In genomic region chr5:173055983-173056782, GRCh38 we compare ENCODE assay signal across 1 cellular context.
A peak's percentile ranks its signal among the peaks of the same experiment; 100 is the strongest.
TF ChIP-seq lines count a peak whose summit lies in the region.

CREBRF (plus strand) TSS chr5:173056352; CDS start chr5:173080776, 24,424 bp downstream.

TF ChIP-seq in K562, 482 proteins besides CTCF, POLR2A, EP300 and RAD21 (continued from another document and continues in another):
- TF ChIP-seq ZNF583 (CRISPR knock-in tag; IDR thresholded peaks at IDR 0.05) (peak; percentile 70; the same call in 1 of the 2 replicates), AFF1 (IDR thresholded peaks at IDR 0.05; ENCODE audit: low read depth in 1 of 2, partially characterized antibody in 2 of 2) (peak in 1 of 2 experiments; percentile 21), ELF4 (CRISPR knock-in tag; IDR thresholded peaks at IDR 0.05) (peak; percentile 79), NR1H2 (CRISPR knock-in tag; IDR thresholded peaks at IDR 0.05) (no peak), ZNF511 (CRISPR knock-in tag; IDR thresholded peaks at IDR 0.05) (no peak), HLTF (IDR thresholded peaks at IDR 0.05) (no peak), MLX (CRISPR knock-in tag; conservative IDR thresholded peaks at IDR 0.05) (no peak), ZBTB26 (CRISPR knock-in tag; IDR thresholded peaks at IDR 0.05) (no peak), HCFC1 (IDR thresholded peaks at IDR 0.05; ENCODE audit: low read depth, low read length) (peak; percentile 74), CXXC5 (CRISPR knock-in tag; IDR thresholded peaks at IDR 0.05) (peak; percentile 87), TRIM28 (IDR thresholded peaks at IDR 0.05) (no peak), RBM17 (IDR thresholded peaks at IDR 0.05; ENCODE audit: borderline replicate concordance, low read depth, low read length) (no peak), KDM5B (IDR thresholded peaks at IDR 0.05; ENCODE audit: insufficient replicate concordance, low read depth, low read length) (peak; percentile 37), RUNX1 (IDR thresholded peaks at IDR 0.05; ENCODE audit: low read depth) (no peak), KAT2B (IDR thresholded peaks at IDR 0.05; ENCODE audit: low read depth, low read length) (no peak), ZBTB17 (CRISPR knock-in tag; IDR thresholded peaks at IDR 0.05) (0 out of 2 replicates have a peak, but pooled peaks have one; percentile 26), ARID1B (IDR thresholded peaks at IDR 0.05) (no peak), MYBL2 (IDR thresholded peaks at IDR 0.05; ENCODE audit: low read depth) (no peak), MYBL2 (CRISPR knock-in tag; IDR thresholded peaks at IDR 0.05; ENCODE audit: borderline replicate concordance) (no peak), ZNF507 (tag; conservative IDR thresholded peaks at IDR 0.05) (no peak), ZKSCAN1 (IDR thresholded peaks at IDR 0.05; ENCODE audit: low read depth, low read length) (0 out of 2 replicates have a peak, but pooled peaks have one; percentile 16), ARHGAP35 (IDR thresholded peaks at IDR 0.05; ENCODE audit: partially characterized antibody) (no peak), TFAP4 (CRISPR knock-in tag; IDR thresholded peaks at IDR 0.05; ENCODE audit: borderline replicate concordance) (peak; percentile 76), ZNF436 (CRISPR knock-in tag; IDR thresholded peaks at IDR 0.05) (0 out of 2 replicates have a peak, but pooled peaks have one; percentile 25), ADNP (tag; IDR thresholded peaks at IDR 0.05) (no peak), ZHX1 (conservative IDR thresholded peaks at IDR 0.05; ENCODE audit: low read length) (no peak), EGR1 (conservative IDR thresholded peaks at IDR 0.05) (peak; percentile 99), SIN3A (IDR thresholded peaks at IDR 0.05; ENCODE audit: borderline replicate concordance in 2 of 2, control insufficient read depth in 1 of 2, low read depth in 2 of 2, low read length in 2 of 2) (peak; percentile 91 to 94; a peak in 3 of 4 replicates), IFI16 (CRISPR knock-in tag; IDR thresholded peaks at IDR 0.05) (no peak), REST (CRISPR knock-in tag; IDR thresholded peaks at IDR 0.05; ENCODE audit: low read depth) (0 out of 2 replicates have a peak, but pooled peaks have one; percentile 27), BACH1 (tag; IDR thresholded peaks at IDR 0.05) (no peak), MITF (IDR thresholded peaks at IDR 0.05) (peak; percentile 98), GABPB2 (CRISPR knock-in tag; conservative IDR thresholded peaks at IDR 0.05) (no peak), PML (IDR thresholded peaks at IDR 0.05; ENCODE audit: low read length) (no peak), SMAD1 (IDR thresholded peaks at IDR 0.05; ENCODE audit: low read depth, low read length, partially characterized antibody) (no peak), BRCA1 (IDR thresholded peaks at IDR 0.05) (no peak), BRCA1 (CRISPR knock-in tag; IDR thresholded peaks at IDR 0.05) (no peak), SNIP1 (IDR thresholded peaks at IDR 0.05; ENCODE audit: low read depth) (no peak), ASH1L (IDR thresholded peaks at IDR 0.05; ENCODE audit: borderline replicate concordance, low read depth, partially characterized antibody) (peak; percentile 90), BRD4 (IDR thresholded peaks at IDR 0.05) (no peak), PTRF (tag; IDR thresholded peaks at IDR 0.05) (no peak), RAD51 (IDR thresholded peaks at IDR 0.05; ENCODE audit: borderline replicate concordance, low read depth) (peak; percentile 99), ZFP36 (IDR thresholded peaks at IDR 0.05; ENCODE audit: low read depth, low read length, partially characterized antibody) (no peak), ARNT (IDR thresholded peaks at IDR 0.05) (no peak), THAP12 (CRISPR knock-in tag; IDR thresholded peaks at IDR 0.05) (no peak), DLX4 (CRISPR knock-in tag; IDR thresholded peaks at IDR 0.05) (no peak), NR2C2 (CRISPR knock-in tag; IDR thresholded peaks at IDR 0.05) (no peak), NR2C2 (tag; IDR thresholded peaks at IDR 0.05) (no peak; the same call in 1 of the 2 replicates), CREB1 (IDR thresholded peaks at IDR 0.05) (no peak), CREB1 (CRISPR knock-in tag; IDR thresholded peaks at IDR 0.05) (peak; percentile 54; the same call in 1 of the 2 replicates)
